Comparison of ENCODE assay signal across 25 cellular contexts in genomic region chr3:155895379-155895900, GRCh38.
"Had no signal": no experiment of that assay in that cellular context is flagged by ENCODE, and none has a peak within 500 bp of the region (broad histone marks: within the 10 kb centered on the region; RNA-seq: fewer than 3 reads in every experiment).

No MANE protein-coding gene starts in this region.

- DNase-seq: activated CD4-positive, alpha-beta T cell treated with anti-CD3 and anti-CD28 coated beads for 48 hours; activated CD4-positive, alpha-beta T cell treated with anti-CD3 and anti-CD28 coated beads, Interleukin-2, amount 50 U/mL, for 1 hour; activated CD4-positive, alpha-beta T cell treated with anti-CD3 and anti-CD28 coated beads, Interleukin-2, amount 50 U/mL, for 48 hours; activated CD4-positive, CD25-positive, alpha-beta regulatory T cell; activated CD4-positive, CD25-positive, alpha-beta regulatory T cell treated with anti-CD3 and anti-CD28 coated beads, Interleukin-2, amount 50 U/mL, for 72 hours; activated CD8-positive, alpha-beta memory T cell treated with anti-CD3 and anti-CD28 coated beads for 24 hours; activated CD8-positive, alpha-beta T cell treated with anti-CD3 and anti-CD28 coated beads for 36 hours; activated gamma-delta T cell; activated naive CD4-positive, alpha-beta T cell; activated naive CD4-positive, alpha-beta T cell treated with anti-CD3 and anti-CD28 coated beads, Interleukin-2, amount 10 ng/mL, durations not matched to agents 7 days and 5 days; activated naive CD8-positive, alpha-beta T cell treated with anti-CD3 and anti-CD28 coated beads, Interleukin-2, amount 10 ng/mL, durations not matched to agents 7 days and 5 days; activated T-cell treated with anti-CD3 and anti-CD28 coated beads, Interleukin-2, amount 50 U/mL, for 1 hour; activated T-cell treated with anti-CD3 and anti-CD28 coated beads, Interleukin-2, amount 50 U/mL, for 48 hours; central memory CD4-positive, alpha-beta T cell; cerebellar nuclear complex; colonic mucosa; effector CD8-positive, alpha-beta T cell; esophagus squamous epithelium; head of caudate nucleus; T-cell; T1000 had no signal

- H3K27me3 Mint-ChIP-seq: activated CD8-positive, alpha-beta T cell treated with anti-CD3 and anti-CD28 coated beads for 36 hours; activated naive CD4-positive, alpha-beta T cell treated with anti-CD3 and anti-CD28 coated beads, Interleukin-2, amount 10 ng/mL, durations not matched to agents 7 days and 5 days; activated naive CD8-positive, alpha-beta T cell treated with anti-CD3 and anti-CD28 coated beads, Interleukin-2, amount 10 ng/mL, durations not matched to agents 7 days and 5 days; brain; T-cell had no signal

- H3K9me3 Mint-ChIP-seq: activated CD8-positive, alpha-beta T cell treated with anti-CD3 and anti-CD28 coated beads for 36 hours; activated naive CD4-positive, alpha-beta T cell treated with anti-CD3 and anti-CD28 coated beads, Interleukin-2, amount 10 ng/mL, durations not matched to agents 7 days and 5 days; activated naive CD4-positive, alpha-beta T cell treated with anti-CD3 and anti-CD28 coated beads, Interleukin-2, amount 50 U/mL, for 72 hours; activated naive CD8-positive, alpha-beta T cell treated with anti-CD3 and anti-CD28 coated beads, Interleukin-2, amount 10 ng/mL, durations not matched to agents 7 days and 5 days; brain; T-cell; T-helper 1 cell treated with Interleukin-12 subunit alpha and Interleukin-12 subunit beta and Interleukin-4 antibody, amounts not matched to agents 30 μg/mL and 1 μg/mL, for 36 hours; T-helper 2 cell treated with Interferon-gamma antibody and Interleukin-4, amounts not matched to agents 5 μg/mL and 100 μg/mL, for 36 hours had no signal

- H3K27ac Mint-ChIP-seq: activated CD8-positive, alpha-beta T cell treated with anti-CD3 and anti-CD28 coated beads for 36 hours; activated naive CD4-positive, alpha-beta T cell treated with anti-CD3 and anti-CD28 coated beads, Interleukin-2, amount 50 U/mL, for 72 hours; activated naive CD8-positive, alpha-beta T cell treated with anti-CD3 and anti-CD28 coated beads, Interleukin-2, amount 10 ng/mL, durations not matched to agents 7 days and 5 days; T-cell; T-helper 1 cell treated with Interleukin-12 subunit alpha and Interleukin-12 subunit beta and Interleukin-4 antibody, amounts not matched to agents 30 μg/mL and 1 μg/mL, for 36 hours; T-helper 2 cell treated with Interferon-gamma antibody and Interleukin-4, amounts not matched to agents 5 μg/mL and 100 μg/mL, for 36 hours had no signal

- H3K4me3 Mint-ChIP-seq: activated CD8-positive, alpha-beta T cell treated with anti-CD3 and anti-CD28 coated beads for 36 hours; activated naive CD4-positive, alpha-beta T cell treated with anti-CD3 and anti-CD28 coated beads, Interleukin-2, amount 10 ng/mL, durations not matched to agents 7 days and 5 days; activated naive CD8-positive, alpha-beta T cell treated with anti-CD3 and anti-CD28 coated beads, Interleukin-2, amount 10 ng/mL, durations not matched to agents 7 days and 5 days; brain; T-cell; T-helper 1 cell treated with Interleukin-12 subunit alpha and Interleukin-12 subunit beta and Interleukin-4 antibody, amounts not matched to agents 30 μg/mL and 1 μg/mL, for 36 hours; T-helper 2 cell treated with Interferon-gamma antibody and Interleukin-4, amounts not matched to agents 5 μg/mL and 100 μg/mL, for 36 hours had no signal

- ATAC-seq: activated CD8-positive, alpha-beta T cell treated with anti-CD3 and anti-CD28 coated beads for 36 hours; activated naive CD4-positive, alpha-beta T cell treated with anti-CD3 and anti-CD28 coated beads, Interleukin-2, amount 50 U/mL, for 72 hours; T-cell had no signal
